9 cellular contexts compared by ENCODE assay signal in genomic region chr1:85278853-85279314, GRCh38. TPM values are rescaled to one million over a fixed set of nuclear protein-coding genes. Genes with fewer than 3 reads are reported as not detected.
DNase-seq lines count a peak whose midpoint lies in the region; ATAC-seq, FAIRE-seq and TF ChIP-seq lines count a peak whose summit lies in the region.
"Had no signal": no experiment of that assay in that cellular context is flagged by ENCODE, and none has a peak within 500 bp of the region (broad histone marks: within the 10 kb centered on the region; RNA-seq: fewer than 3 reads in every experiment).

No MANE protein-coding gene starts in this region.

- BruUV-seq in endothelial cell of umbilical vein (replicated peaks; lab: Mats Ljungman, UMichigan), result no TSS peak

- H3K79me2 ChIP-seq in endothelial cell of umbilical vein (ENCODE audit: control insufficient read depth, insufficient read depth, low read length), result peaks cover 18% of the 10 kb centered on the region
- peaks cover 7% of the 10 kb centered on the region for H3K79me2 ChIP-seq in trophoblast cell (ENCODE audit: control insufficient read depth, insufficient read depth, low read length, poor library complexity)

- peak overlapping the region in 3 of 7 donors; percentile 6 to 58 (median 29) for H3K4me3 Mint-ChIP-seq in CD8-positive, alpha-beta memory T cell

- POLR2A ChIA-PET in CD8-positive, alpha-beta memory T cell (lab: Charles Lee), result no interaction called here
- POLR2A ChIA-PET in endothelial cell of umbilical vein (lab: Charles Lee), result interaction anchor here (2.6 kb wide), 1 partner anchor 19 kb away, joined by 7 read pairs; no protein-coding TSS in a partner anchor

- peak overlapping the region; percentile 17 for H4K8ac ChIP-seq in trophoblast cell (ENCODE audit: low read depth, low read length)

- dilution Hi-C loops in endothelial cell of umbilical vein (cut with MboI; ENCODE audit: extremely low pct_ligation_motif_present, low sequenced_read_pairs), result no loop called here

- H2BK12ac ChIP-seq in trophoblast cell (ENCODE audit: low read length), result no peak overlapping the region

- H3K9me3 ChIP-seq in CD8-positive, alpha-beta memory T cell (ENCODE audit: low read length), result no peaks in the 10 kb centered on the region
- H3K9me3 ChIP-seq in endothelial cell of umbilical vein (replicated peaks; ENCODE audit: control insufficient read depth, insufficient read depth, low read length) (no peaks in the 10 kb centered on the region), trophoblast cell (ENCODE audit: insufficient read depth, low read depth, low read length) (no peaks in the 10 kb centered on the region), SJCRH30 (replicated peaks) (no peaks in the 10 kb centered on the region)

- H3K4me2 ChIP-seq in endothelial cell of umbilical vein (ENCODE audit: insufficient read depth, low read length) (peak overlapping the region; percentile 57), trophoblast cell (ENCODE audit: low read length) (no peak overlapping the region)

- H4K12ac ChIP-seq in trophoblast cell (ENCODE audit: low read depth, low read length), result no peak overlapping the region

- peaks cover 6 to 12% of the 10 kb centered on the region in 2 donors for H3K27me3 Mint-ChIP-seq in CD8-positive, alpha-beta memory T cell
- H3K27me3 Mint-ChIP-seq: naive B cell had no signal

- no peak overlapping the region for H2AK5ac ChIP-seq in trophoblast cell (ENCODE audit: low read length)

- WGBS in trophoblast cell (ENCODE audit: extremely low coverage, insufficient coverage, insufficient read length), result no CpG with 5 or more reads among the region's 2 CpGs

- peaks cover 28% of the 10 kb centered on the region for H3K4me1 ChIP-seq in CD8-positive, alpha-beta memory T cell (ENCODE audit: insufficient read depth, low read length)
- H3K4me1 ChIP-seq in endothelial cell of umbilical vein (ENCODE audit: control insufficient read depth, extremely low read depth, insufficient read depth, low read length), result peaks cover 31% of the 10 kb centered on the region
- H3K4me1 ChIP-seq in trophoblast cell (ENCODE audit: control insufficient read depth in 1 of 2, insufficient read depth in 2 of 2, low read length in 2 of 2), result peaks cover 6% of the 10 kb centered on the region in 2 experiments
- peaks cover 7% of the 10 kb centered on the region for H3K4me1 ChIP-seq in SJCRH30

- peak overlapping the region; percentile 11 for H3K14ac ChIP-seq in trophoblast cell (ENCODE audit: low read length)

- peak; percentile 94 for FAIRE-seq in endothelial cell of umbilical vein (lab: Jason Lieb, UNC)

- H2BK120ac ChIP-seq in trophoblast cell (ENCODE audit: insufficient read depth, low read length, poor library complexity), result no peak overlapping the region

- peak overlapping the region; percentile 29 for H2AFZ ChIP-seq in endothelial cell of umbilical vein (ENCODE audit: low read depth, low read length)
- peak overlapping the region; percentile 64 for H2AFZ ChIP-seq in trophoblast cell (ENCODE audit: insufficient read depth, low read length, poor library complexity)

- intact Hi-C loops in endothelial cell of umbilical vein (cut with micrococcal nuclease), result loop anchor here (10.0 kb wide), 2 partner anchors 664 to 774 kb away; partner anchors contain the start of genes GNG5 and SPATA1

- no peak overlapping the region for H3K23ac ChIP-seq in trophoblast cell (ENCODE audit: low read length)

- ATAC-seq in HG02885 (IDR thresholded peaks at IDR 0.05; ENCODE audit: poor library complexity, unreplicated experiment) (peak; percentile 24), GM21367 (IDR thresholded peaks at IDR 0.05; ENCODE audit: unreplicated experiment) (no peak)

- H2BK5ac ChIP-seq in trophoblast cell (ENCODE audit: low read depth, low read length, poor library complexity), result no peak overlapping the region

- TF ChIP-seq POLR2A in endothelial cell of umbilical vein (IDR thresholded peaks at IDR 0.05; ENCODE audit: low read depth, low read length), result peak; percentile 65

- peak overlapping the region; percentile 0 to 88 (median 24) for H3K27ac Mint-ChIP-seq in CD8-positive, alpha-beta memory T cell

- DNase-seq in CD8-positive, alpha-beta memory T cell, result no peak
- peak; percentile 16 for DNase-seq in UCSD-AML1 (lab: John Stamatoyannopoulos, UW; ENCODE audit: unreplicated experiment)
- DNase-seq in endothelial cell of umbilical vein (ENCODE audit: low read depth, low spot score), result peak; percentile 93
- peak; percentile 42 to 63 for DNase-seq in trophoblast cell
- DNase-seq in NCI-H1092 (lab: John Stamatoyannopoulos, UW), result no peak
- DNase-seq in SJCRH30, result no peak
- DNase-seq: naive B cell had no signal

- H3K36me3 ChIP-seq in CD8-positive, alpha-beta memory T cell (ENCODE audit: insufficient read depth, low read length), result no peaks in the 10 kb centered on the region
- H3K36me3 ChIP-seq in endothelial cell of umbilical vein (ENCODE audit: control insufficient read depth in 2 of 2, extremely low read depth in 1 of 2, insufficient read depth in 2 of 2, low read length in 2 of 2) (no peaks in the 10 kb centered on the region), trophoblast cell (ENCODE audit: control insufficient read depth in 1 of 2, insufficient read depth in 2 of 2, low read length in 2 of 2) (no peaks in the 10 kb centered on the region), SJCRH30 (0 out of 2 replicates have a peak, but pooled peaks cover 2% of the 10 kb centered on the region)

- H3K18ac ChIP-seq in trophoblast cell (ENCODE audit: low read length), result no peak overlapping the region

- no peaks in the 10 kb centered on the region for H4K20me1 ChIP-seq in endothelial cell of umbilical vein (replicated peaks; ENCODE audit: control insufficient read depth, extremely low read depth, insufficient read depth, low read length)

- H3K36me3 Mint-ChIP-seq in CD8-positive, alpha-beta memory T cell, result peaks cover 0 to 10% (median 0%) of the 10 kb centered on the region in 3 donors

- H4K91ac ChIP-seq in trophoblast cell (ENCODE audit: low read depth, low read length), result no peak overlapping the region

- H3K4ac ChIP-seq in trophoblast cell (ENCODE audit: low read depth, low read length), result no peak overlapping the region

- CTCF ChIA-PET in CD8-positive, alpha-beta memory T cell (lab: Charles Lee), result interaction anchor here (0.7 to 1.5 kb wide), 3 partner anchors 18 to 19 kb away, joined by 3 to 4 read pairs (median 3); partner anchors contain the start of gene C1orf52
- CTCF ChIA-PET in endothelial cell of umbilical vein (lab: Charles Lee), result interaction anchor here (1.0 to 4.7 kb wide), 4 partner anchors 17 to 29 kb away, joined by 3 to 39 read pairs (median 4); partner anchors contain the start of gene C1orf52

- peaks cover 31 to 38% (median 34%) of the 10 kb centered on the region in 3 donors for H3K4me1 Mint-ChIP-seq in CD8-positive, alpha-beta memory T cell

- peak overlapping the region; percentile 25 for H3K27ac ChIP-seq in CD8-positive, alpha-beta memory T cell (ENCODE audit: low read depth, low read length)
- H3K27ac ChIP-seq in endothelial cell of umbilical vein (ENCODE audit: insufficient read depth, low read depth, low read length) (peak overlapping the region; percentile 81), trophoblast cell (ENCODE audit: low read depth, low read length) (no peak overlapping the region), SJCRH30 (no peak overlapping the region)

- H3K9ac ChIP-seq in endothelial cell of umbilical vein (replicated peaks; ENCODE audit: extremely low read depth, insufficient read depth, low read length), result peak overlapping the region; percentile 37
- H3K9ac ChIP-seq in trophoblast cell (ENCODE audit: low read length), result no peak overlapping the region

- no peak overlapping the region for H3K4me3 ChIP-seq in CD8-positive, alpha-beta memory T cell (ENCODE audit: low read length)
- H3K4me3 ChIP-seq in endothelial cell of umbilical vein (replicated peaks in 1 of 3; ENCODE audit: insufficient read depth in 1 of 3, low read depth in 1 of 3, low read length in 3 of 3), result peak overlapping the region in 1 of 3 experiments; percentile 52
- H3K4me3 ChIP-seq in trophoblast cell (ENCODE audit: low read depth, low read length), result no peak overlapping the region
- H3K4me3 ChIP-seq in SJCRH30, result no peak overlapping the region

- H3K9me3 Mint-ChIP-seq in CD8-positive, alpha-beta memory T cell, result no peaks in the 10 kb centered on the region
- H3K9me3 Mint-ChIP-seq: naive B cell had no signal

- H3K9me1 ChIP-seq in endothelial cell of umbilical vein (replicated peaks; ENCODE audit: control insufficient read depth, extremely low read depth, insufficient read depth, low read length), result no peaks in the 10 kb centered on the region

- peaks cover 10% of the 10 kb centered on the region for H3K79me1 ChIP-seq in trophoblast cell (ENCODE audit: low read length)

- no peaks in the 10 kb centered on the region for H3K27me3 ChIP-seq in CD8-positive, alpha-beta memory T cell (ENCODE audit: insufficient read depth, low read length, poor library complexity, severe bottlenecking)
- H3K27me3 ChIP-seq in endothelial cell of umbilical vein (ENCODE audit: control insufficient read depth in 2 of 2, insufficient read depth in 2 of 2, low read length in 2 of 2) (no peaks in the 10 kb centered on the region), trophoblast cell (ENCODE audit: insufficient read depth, low read length) (no peaks in the 10 kb centered on the region), SJCRH30 (no peaks in the 10 kb centered on the region)

- no peak for TF ChIP-seq CTCF in endothelial cell of umbilical vein (IDR thresholded peaks at IDR 0.05; ENCODE audit: extremely low read depth in 1 of 2, insufficient read depth in 1 of 2, low read depth in 1 of 2, low read length in 2 of 2)

RNA-seq across cellular contexts. Expression of gene BCL10, which starts 2.5 kb away (rescaled TPM):
- 10 to 100 TPM; 21.9 to 27.1 TPM for total RNA-seq in CD8-positive, alpha-beta memory T cell
- polyA plus RNA-seq in CD8-positive, alpha-beta memory T cell, result 21.6 TPM
- total RNA-seq in endothelial cell of umbilical vein, result 74.5 and 78.6 TPM in 2 replicates
- polyA plus RNA-seq in endothelial cell of umbilical vein, result 16.1 and 21.5 TPM in 2 replicates
- 19.8 and 20.6 TPM in 2 replicates for polyA plus RNA-seq in endothelial cell of umbilical vein (2011; cell fraction: cytosol; rRNA removed)
- 20.5 and 20.7 TPM in 2 replicates for polyA plus RNA-seq in endothelial cell of umbilical vein (2011; cell fraction: nucleus; rRNA removed)
- polyA plus RNA-seq in endothelial cell of umbilical vein (2012), result 34.1 and 55.5 TPM in 2 replicates
- 34.3 and 40.4 TPM in 2 replicates for polyA minus RNA-seq in endothelial cell of umbilical vein
- 9.3 TPM for polyA minus RNA-seq in endothelial cell of umbilical vein (2011; cell fraction: cytosol; rRNA and poly(A)+ RNA removed)
- 62.3 and 75.3 TPM in 2 replicates for polyA minus RNA-seq in endothelial cell of umbilical vein (2011; cell fraction: nucleus; rRNA and poly(A)+ RNA removed)
- polyA plus RNA-seq in trophoblast cell (2013), result 13.1 and 13.6 TPM in 2 replicates
- 24.9 and 26.6 TPM in 2 replicates for total RNA-seq in SJCRH30 (2014; rRNA removed; shearing (Covaris generic))

RNA-seq across cellular contexts. Expression of gene C1orf52, which starts 19.4 kb away (rescaled TPM):
- total RNA-seq in CD8-positive, alpha-beta memory T cell, result 10 to 100 TPM; 27.7 to 29.3 TPM
- polyA plus RNA-seq in CD8-positive, alpha-beta memory T cell, result 22.1 TPM
- 26.7 and 29.1 TPM in 2 replicates for total RNA-seq in endothelial cell of umbilical vein
- 22.7 and 23.1 TPM in 2 replicates for polyA plus RNA-seq in endothelial cell of umbilical vein
- 16.6 and 24.4 TPM in 2 replicates for polyA plus RNA-seq in endothelial cell of umbilical vein (2011; cell fraction: cytosol; rRNA removed)
- polyA plus RNA-seq in endothelial cell of umbilical vein (2011; cell fraction: nucleus; rRNA removed), result 36.8 and 37.9 TPM in 2 replicates
- 24.0 and 26.5 TPM in 2 replicates for polyA plus RNA-seq in endothelial cell of umbilical vein (2012)
- 14.5 and 16.4 TPM in 2 replicates for polyA minus RNA-seq in endothelial cell of umbilical vein
- 9.8 TPM for polyA minus RNA-seq in endothelial cell of umbilical vein (2011; cell fraction: cytosol; rRNA and poly(A)+ RNA removed)
- polyA minus RNA-seq in endothelial cell of umbilical vein (2011; cell fraction: nucleus; rRNA and poly(A)+ RNA removed), result 25.7 and 39.7 TPM in 2 replicates
- polyA plus RNA-seq in trophoblast cell (2013), result 34.4 TPM in 2 replicates
- total RNA-seq in SJCRH30 (2014; rRNA removed; shearing (Covaris generic)), result 21.7 and 25.8 TPM in 2 replicates

Comparison
In these comparisons a context has a peak if more than half of its experiments do, and no peak if none do; other contexts are left out.
1. DNase-seq: peak in UCSD-AML1 (single experiment), endothelial cell of umbilical vein (single experiment) and trophoblast cell (2 of 2); none in CD8-positive, alpha-beta memory T cell (0 of 5), NCI-H1092 (single experiment) and SJCRH30 (0 of 2).
2. H3K27ac ChIP-seq: peak in CD8-positive, alpha-beta memory T cell (single experiment) and endothelial cell of umbilical vein (single experiment); none in trophoblast cell (single experiment) and SJCRH30 (single experiment).